In genomic region chr21:33971492-33972013, GRCh38 we compare ENCODE assay signal across 9 cellular contexts. TPM values are rescaled to one million over a fixed set of nuclear protein-coding genes. Genes with fewer than 3 reads are reported as not detected.
DNase-seq lines count a peak whose midpoint lies in the region; ATAC-seq and TF ChIP-seq lines count a peak whose summit lies in the region.
"Had no signal": no experiment of that assay in that cellular context is flagged by ENCODE, and none has a peak within 500 bp of the region (broad histone marks: within the 10 kb centered on the region; RNA-seq: fewer than 3 reads in every experiment).

No MANE protein-coding gene starts in this region.

- ATAC-seq in esophagus mucosa (peak; percentile 51), GM18873 (IDR thresholded peaks at IDR 0.05; ENCODE audit: low FRiP score, unreplicated experiment) (no peak), HG03175 (IDR thresholded peaks at IDR 0.05; ENCODE audit: unreplicated experiment) (no peak)

- POLR2A ChIA-PET in GM10248 (lab: Yijun Ruan, JAX) = no interaction called here

- no peaks in the 10 kb centered on the region for H3K9me3 Mint-ChIP-seq in activated naive CD4-positive, alpha-beta T cell treated with anti-CD3 and anti-CD28 coated beads for 36 hours

- 10% methylated on average over 7 of the region's 7 CpGs for WGBS in smooth muscle cell (ENCODE audit: low lambda C conversion rate)

- no peaks in the 10 kb centered on the region for H3K27me3 ChIP-seq in smooth muscle cell (ENCODE audit: low read depth)

- no peaks in the 10 kb centered on the region for H3K36me3 ChIP-seq in smooth muscle cell (ENCODE audit: low read depth)
- H3K36me3 ChIP-seq: BE2C had no signal

- H3K9ac ChIP-seq in smooth muscle cell (ENCODE audit: low read depth) = no peak overlapping the region

- no peaks in the 10 kb centered on the region for H4K20me1 ChIP-seq in smooth muscle cell (ENCODE audit: low read depth)

- H3K4me2 ChIP-seq in smooth muscle cell = peak overlapping the region; percentile 48

- intact Hi-C loops in activated naive CD4-positive, alpha-beta T cell treated with anti-CD3 and anti-CD28 coated beads for 36 hours (cut with micrococcal nuclease) = loop anchor here (10.0 kb wide), 1 partner anchor 737 kb away; no protein-coding TSS in a partner anchor

- no peaks in the 10 kb centered on the region for H3K79me2 ChIP-seq in smooth muscle cell (ENCODE audit: low read depth)

- no peak for DNase-seq in activated naive CD4-positive, alpha-beta T cell treated with anti-CD3 and anti-CD28 coated beads for 36 hours
- DNase-seq in activated naive CD4-positive, alpha-beta T cell (lab: John Stamatoyannopoulos, UW) = no peak
- DNase-seq in RPMI7951 (ENCODE audit: low read depth) (peak; percentile 19), smooth muscle cell (lab: John Stamatoyannopoulos, UW; ENCODE audit: unreplicated experiment) (no peak), GM10248 (ENCODE audit: extremely low spot score) (no peak)
- DNase-seq: BE2C had no signal

- H3K36me3 Mint-ChIP-seq in activated naive CD4-positive, alpha-beta T cell treated with anti-CD3 and anti-CD28 coated beads for 36 hours (ENCODE audit: low read depth) = peaks cover 3% of the 10 kb centered on the region

- peak overlapping the region; percentile 79 for H3K27ac ChIP-seq in smooth muscle cell (ENCODE audit: low read depth)

- peaks cover 20% of the 10 kb centered on the region for H3F3A ChIP-seq in smooth muscle cell (ENCODE audit: low read depth)

- no peak overlapping the region for H3K4me3 Mint-ChIP-seq in activated naive CD4-positive, alpha-beta T cell treated with anti-CD3 and anti-CD28 coated beads for 36 hours

- no peaks in the 10 kb centered on the region for H3K27me3 Mint-ChIP-seq in activated naive CD4-positive, alpha-beta T cell treated with anti-CD3 and anti-CD28 coated beads for 36 hours (ENCODE audit: low read depth)

- CTCF ChIA-PET in activated naive CD4-positive, alpha-beta T cell treated with anti-CD3 and anti-CD28 coated beads for 36 hours (lab: Charles Lee) = no interaction called here
- CTCF ChIA-PET in GM10248 (lab: Yijun Ruan, JAX) = interaction anchor here (1.0 to 2.2 kb wide), 5 partner anchors 9 to 61 kb away, joined by 3 to 13 read pairs (median 6); no protein-coding TSS in a partner anchor

- no peaks in the 10 kb centered on the region for H3K9me3 ChIP-seq in smooth muscle cell (replicated peaks; ENCODE audit: low read depth)
- H3K9me3 ChIP-seq: BE2C had no signal

- H3K4me1 ChIP-seq in smooth muscle cell (ENCODE audit: low read depth) = peaks cover 35% of the 10 kb centered on the region
- H3K4me1 ChIP-seq: BE2C had no signal

- H3K27ac Mint-ChIP-seq in activated naive CD4-positive, alpha-beta T cell treated with anti-CD3 and anti-CD28 coated beads for 36 hours = peak overlapping the region; percentile 22

- no peak overlapping the region for H3K4me3 ChIP-seq in smooth muscle cell

- TF ChIP-seq CTCF in smooth muscle cell (IDR thresholded peaks at IDR 0.05; ENCODE audit: borderline replicate concordance, insufficient read depth, poor library complexity, severe bottlenecking) (no peak), GM10248 (IDR thresholded peaks at IDR 0.05; ENCODE audit: control extremely low read depth, extremely low read depth, low read depth, missing control alignments) (no peak)

- H3K4me1 Mint-ChIP-seq in activated naive CD4-positive, alpha-beta T cell treated with anti-CD3 and anti-CD28 coated beads for 36 hours (ENCODE audit: low read depth) = peaks cover 29% of the 10 kb centered on the region

- H2AFZ ChIP-seq in smooth muscle cell (ENCODE audit: low read depth) = no peak overlapping the region

RNA-seq across cellular contexts. Expression of gene ATP5PO, which starts 55.9 kb away (rescaled TPM):
- total RNA-seq in activated naive CD4-positive, alpha-beta T cell treated with anti-CD3 and anti-CD28 coated beads for 36 hours = 100 to 1,000 TPM; 230 TPM
- total RNA-seq in RPMI7951 (2014; rRNA removed; shearing (Covaris generic)) = 198 and 209 TPM in 2 replicates
- 236 TPM for total RNA-seq in esophagus mucosa
- 226 and 269 TPM in 2 replicates for total RNA-seq in smooth muscle cell
- 363 and 366 TPM in 2 replicates for polyA plus RNA-seq in smooth muscle cell
